Comparison of ENCODE assay signal across 8 cellular contexts in the genomic region with DNA sequence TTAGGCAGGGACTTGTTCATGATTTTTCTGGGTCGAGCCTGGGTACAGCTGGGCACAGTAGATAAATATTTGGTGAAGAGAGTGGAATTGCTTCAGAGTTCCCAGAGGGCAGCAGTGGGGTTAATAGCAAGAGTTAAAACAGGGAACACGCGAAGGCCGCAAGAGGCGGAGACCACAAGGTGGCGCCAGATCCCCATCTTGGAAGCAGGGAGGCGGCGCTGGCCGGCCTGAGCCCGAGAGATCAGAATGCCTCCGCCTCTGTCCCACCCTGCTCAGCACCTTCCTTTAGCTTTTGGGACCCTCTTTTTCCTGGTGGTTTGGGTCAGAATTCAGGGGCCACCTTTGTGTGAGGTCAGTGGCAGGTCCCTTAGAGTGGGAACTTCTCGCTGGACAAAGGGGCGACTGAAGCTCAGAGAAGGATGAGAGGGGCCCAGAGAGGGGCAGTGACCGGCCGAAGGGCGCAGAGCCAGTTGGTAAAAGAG. TPM values are rescaled to one million over a fixed set of nuclear protein-coding genes. Genes with fewer than 3 reads are reported as not detected.
DNase-seq lines count a peak whose midpoint lies in the region; ATAC-seq and TF ChIP-seq lines count a peak whose summit lies in the region.

No MANE protein-coding gene starts in this region.

- no peak for TF ChIP-seq POLR2A in Peyer's patch (IDR thresholded peaks at IDR 0.05)

- no peak overlapping the region for H3K27ac Mint-ChIP-seq in neural crest cell (ENCODE audit: unreplicated experiment)

- peaks cover 12% of the 10 kb centered on the region for H3K27me3 Mint-ChIP-seq in neural crest cell (ENCODE audit: low read depth)

- H3K79me2 ChIP-seq in fibroblast of lung (ENCODE audit: control insufficient read depth, insufficient read depth, low read length) = no peaks in the 10 kb centered on the region

- H2AFZ ChIP-seq in fibroblast of lung (ENCODE audit: low read length) = no peak overlapping the region

- no peaks in the 10 kb centered on the region for H4K20me1 ChIP-seq in fibroblast of lung (ENCODE audit: control insufficient read depth, extremely low read depth, insufficient read depth, low read length)

- H3K4me1 ChIP-seq in Peyer's patch = peaks cover 0 to 18% (median 3%) of the 10 kb centered on the region in 4 donors
- peaks cover 7% of the 10 kb centered on the region for H3K4me1 ChIP-seq in fibroblast of lung (ENCODE audit: control insufficient read depth, extremely low read depth, insufficient read depth, low read length)

- H3K4me1 Mint-ChIP-seq in neural crest cell = peaks cover 22% of the 10 kb centered on the region

- no peak overlapping the region for H3K4me3 Mint-ChIP-seq in neural crest cell

- H3K36me3 ChIP-seq in Peyer's patch (no peaks in the 10 kb centered on the region), fibroblast of lung (ENCODE audit: control insufficient read depth, insufficient read depth, low read length) (no peaks in the 10 kb centered on the region)

- H3K27ac ChIP-seq in Peyer's patch = no peak overlapping the region
- H3K27ac ChIP-seq in fibroblast of lung (ENCODE audit: insufficient read depth, low read length) = no peak overlapping the region

- ATAC-seq in stimulated activated naive CD8-positive, alpha-beta T cell treated with anti-CD3 and anti-CD28 coated beads, Interleukin-15, Interleukin-2, amounts not matched to agents 100 U/mL and 50 U/mL, for 24 hours = peak; percentile 85
- ATAC-seq in HG03108 (IDR thresholded peaks at IDR 0.05; ENCODE audit: unreplicated experiment) = no peak

- H3K36me3 Mint-ChIP-seq in neural crest cell (ENCODE audit: low read depth) = no peaks in the 10 kb centered on the region

- H3K27me3 ChIP-seq in Peyer's patch (no peaks in the 10 kb centered on the region), fibroblast of lung (ENCODE audit: control insufficient read depth, insufficient read depth, low read length) (no peaks in the 10 kb centered on the region)

- TF ChIP-seq CTCF in Peyer's patch (IDR thresholded peaks at IDR 0.05) = peak; percentile 80 to 95 (median 93)
- peak; percentile 89 to 91 for TF ChIP-seq CTCF in fibroblast of lung (conservative IDR thresholded peaks at IDR 0.05 in 1 of 2, IDR thresholded peaks at IDR 0.05 in 1 of 2; ENCODE audit: low read depth in 1 of 2, low read length in 2 of 2)
- TF ChIP-seq CTCF in neural crest cell (conservative IDR thresholded peaks at IDR 0.05) = peak; percentile 96

- H3K9me3 ChIP-seq in Peyer's patch (no peaks in the 10 kb centered on the region), fibroblast of lung (ENCODE audit: control insufficient read depth, insufficient read depth, low read depth, low read length) (no peaks in the 10 kb centered on the region)

- no peak overlapping the region for H3K9ac ChIP-seq in fibroblast of lung (ENCODE audit: insufficient read depth, low read length)

- DNase-seq in DMS53 treated with DMSO at 0.1 percent for 48 hours (lab: John Stamatoyannopoulos, UW; ENCODE audit: unreplicated experiment) (peak; percentile 84), HT1080 (ENCODE audit: low read depth) (peak; percentile 87), Peyer's patch (peak; percentile 82 to 93 (median 92)), fibroblast of lung (ENCODE audit: low read depth in 2 of 2) (peak; percentile 65 to 76), neural crest cell (ENCODE audit: low read depth, low spot score) (peak; percentile 99)
- DNase-seq in activated T-cell treated with anti-CD3 and anti-CD28 coated beads, Interleukin-2, amount 50 U/mL, for 48 hours = peak; percentile 90
- DNase-seq in stimulated activated naive CD8-positive, alpha-beta T cell treated with anti-CD3 and anti-CD28 coated beads, Interleukin-15, Interleukin-2, amounts not matched to agents 100 U/mL and 50 U/mL, for 24 hours = peak; percentile 91

- H3K9me3 Mint-ChIP-seq in neural crest cell = no peaks in the 10 kb centered on the region

- H3K4me3 ChIP-seq in Peyer's patch = no peak overlapping the region
- H3K4me3 ChIP-seq in fibroblast of lung (replicated peaks in 1 of 4; ENCODE audit: control extremely low read depth in 1 of 4, insufficient read depth in 1 of 4, low read depth in 3 of 4, low read length in 4 of 4) = no peak overlapping the region

- no peak overlapping the region for H3K4me2 ChIP-seq in fibroblast of lung (ENCODE audit: extremely low read depth, insufficient read depth, low read length)

RNA-seq across cellular contexts. Expression of a gene that starts 6.5 kb away (rescaled TPM):
- total RNA-seq in HT1080 (2014; rRNA removed; shearing (Covaris generic)) = not detected in 2 replicates
- 0.07 and 0.09 TPM in 2 replicates for polyA plus RNA-seq in HT1080 (2015; cell fraction: cytosol; rRNA removed)
- 0.16 TPM in 1 of 2 replicates, not detected in the other for polyA plus RNA-seq in HT1080 (2015; cell fraction: nucleus; rRNA removed)
- 100 to 1,000 TPM in 1 of 4 donors, 10 to 100 TPM in 3; 29.7 to 191 (median 57.9) TPM for total RNA-seq in Peyer's patch
- not detected in 2 replicates for total RNA-seq in fibroblast of lung
- 0.03 TPM in 1 of 2 replicates, not detected in the other for polyA plus RNA-seq in fibroblast of lung
- polyA plus RNA-seq in fibroblast of lung (2012) = 0.03 TPM in 1 of 2 replicates, not detected in the other
- 1.6 TPM in 1 of 2 replicates, not detected in the other for polyA minus RNA-seq in fibroblast of lung (ENCODE audit: low replicate concordance)
- total RNA-seq in neural crest cell = 0.16 and 0.20 TPM in 2 replicates

Comparison
In these comparisons a context has a peak if more than half of its experiments do, and no peak if none do; other contexts are left out.
1. RNA of a gene that starts 6.5 kb away (total RNA-seq): 29.7 to 191 TPM in Peyer's patch; 0.16 to 0.20 TPM in neural crest cell, not detected in HT1080 and not detected in fibroblast of lung; every median in the first group is over 10 times any median in the second.
2. Peak in every context shown above with its lines, with median percentiles within 50 percentile points of each other: DNase-seq and CTCF ChIP-seq.